1 cellular context compared by ENCODE assay signal in the genomic region with DNA sequence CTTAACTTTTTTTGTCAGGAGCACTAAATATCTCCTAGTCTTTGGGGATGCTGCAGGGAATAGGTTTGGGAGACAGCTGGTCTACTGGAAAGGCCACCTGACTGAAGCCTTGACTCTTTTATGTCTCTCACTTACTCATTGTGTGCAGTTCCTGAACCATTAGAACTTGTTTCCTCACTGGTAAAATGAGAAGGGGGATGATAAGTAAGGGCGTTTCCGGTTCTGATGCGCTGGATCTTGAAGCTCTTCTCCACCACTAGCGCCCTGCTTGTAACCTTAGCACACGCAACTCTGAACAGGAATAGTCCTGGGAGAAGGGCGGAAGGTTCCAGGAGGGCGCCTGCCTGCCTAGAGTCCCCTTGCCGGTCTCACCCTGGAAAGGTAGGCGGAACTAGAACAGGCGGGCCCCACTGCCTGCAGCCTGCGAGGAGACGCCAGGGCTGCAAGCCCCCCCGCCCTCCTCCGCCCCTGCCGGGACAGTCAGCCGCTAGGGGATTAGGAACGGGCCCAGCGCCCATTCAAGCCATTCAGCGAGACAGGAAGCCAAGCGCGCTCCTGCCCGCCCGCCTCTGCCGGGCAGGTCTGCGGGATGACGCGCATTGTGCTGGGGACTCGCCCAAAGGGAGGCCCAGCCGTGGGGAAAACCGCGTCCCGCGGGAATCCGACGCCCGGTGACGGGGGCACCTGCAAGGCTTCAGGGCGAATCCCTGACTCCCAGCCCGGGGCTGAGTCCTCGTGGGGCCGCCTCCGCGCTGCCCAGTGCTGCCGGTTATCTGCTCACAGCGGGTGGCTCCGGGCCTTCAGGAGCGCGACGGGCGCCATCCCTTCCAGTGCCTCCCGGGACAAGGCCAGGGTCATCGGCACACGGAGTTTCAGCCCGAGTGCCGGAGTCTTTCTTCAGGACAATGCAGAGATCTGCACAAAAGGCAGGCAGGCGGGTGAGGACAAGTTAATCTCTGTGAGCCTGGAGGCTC.
TF ChIP-seq lines count a peak whose summit lies in the region.

No MANE protein-coding gene starts in this region.

TF ChIP-seq in K562, 482 proteins besides CTCF, POLR2A, EP300 and RAD21 (continued from another document and continues in another):
- TF ChIP-seq, protein P1, sequence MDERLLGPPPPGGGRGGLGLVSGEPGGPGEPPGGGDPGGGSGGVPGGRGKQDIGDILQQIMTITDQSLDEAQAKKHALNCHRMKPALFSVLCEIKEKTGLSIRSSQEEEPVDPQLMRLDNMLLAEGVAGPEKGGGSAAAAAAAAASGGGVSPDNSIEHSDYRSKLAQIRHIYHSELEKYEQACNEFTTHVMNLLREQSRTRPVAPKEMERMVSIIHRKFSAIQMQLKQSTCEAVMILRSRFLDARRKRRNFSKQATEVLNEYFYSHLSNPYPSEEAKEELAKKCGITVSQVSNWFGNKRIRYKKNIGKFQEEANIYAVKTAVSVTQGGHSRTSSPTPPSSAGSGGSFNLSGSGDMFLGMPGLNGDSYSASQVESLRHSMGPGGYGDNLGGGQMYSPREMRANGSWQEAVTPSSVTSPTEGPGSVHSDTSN (CRISPR knock-in tag; IDR thresholded peaks at IDR 0.05; ENCODE audit: low read depth) = no peak
- TF ChIP-seq, protein P1 (tag; conservative IDR thresholded peaks at IDR 0.05; ENCODE audit: low read depth) = no peak
- TF ChIP-seq ZNF134 (CRISPR knock-in tag; conservative IDR thresholded peaks at IDR 0.05) (no peak), PPARD (CRISPR knock-in tag; IDR thresholded peaks at IDR 0.05) (no peak), KLF10 (CRISPR knock-in tag; IDR thresholded peaks at IDR 0.05) (no peak), ZBTB2 (IDR thresholded peaks at IDR 0.05) (no peak), ZNF75A (CRISPR knock-in tag; IDR thresholded peaks at IDR 0.05) (no peak), MED1 (CRISPR knock-in tag; IDR thresholded peaks at IDR 0.05; ENCODE audit: borderline replicate concordance) (no peak), KAT8 (IDR thresholded peaks at IDR 0.05; ENCODE audit: low read depth) (no peak), GTF2F1 (IDR thresholded peaks at IDR 0.05; ENCODE audit: low read depth, low read length) (no peak), SETDB1 (IDR thresholded peaks at IDR 0.05; ENCODE audit: low read length) (no peak), ARHGAP35 (IDR thresholded peaks at IDR 0.05; ENCODE audit: partially characterized antibody) (no peak), RUNX1 (IDR thresholded peaks at IDR 0.05; ENCODE audit: low read depth) (no peak), EZH2 (IDR thresholded peaks at IDR 0.05; ENCODE audit: borderline replicate concordance, low read depth, low read length) (no peak), SMARCA5 (IDR thresholded peaks at IDR 0.05) (no peak), HDAC3 (IDR thresholded peaks at IDR 0.05; ENCODE audit: borderline replicate concordance, partially characterized antibody) (no peak), TOE1 (IDR thresholded peaks at IDR 0.05; ENCODE audit: borderline replicate concordance) (no peak), TOE1 (CRISPR knock-in tag; IDR thresholded peaks at IDR 0.05; ENCODE audit: borderline replicate concordance, low read depth) (no peak), HNRNPH1 (optimal IDR thresholded peaks at IDR 0.05; ENCODE audit: low read depth, low read length) (no peak), POLR3G (IDR thresholded peaks at IDR 0.05; ENCODE audit: extremely low read depth, insufficient read length, insufficient replicate concordance) (no peak), CBX1 (IDR thresholded peaks at IDR 0.05; ENCODE audit: low read depth) (no peak), SMAD4 (CRISPR knock-in tag; conservative IDR thresholded peaks at IDR 0.05) (peak; percentile 40; the same call in 1 of the 2 replicates), POU5F1 (IDR thresholded peaks at IDR 0.05; ENCODE audit: borderline replicate concordance, low read depth, low read length, partially characterized antibody) (no peak), ZFX (CRISPR knock-in tag; IDR thresholded peaks at IDR 0.05) (peak; percentile 42; the same call in 1 of the 2 replicates), RBM15 (IDR thresholded peaks at IDR 0.05; ENCODE audit: insufficient read depth, low read length) (no peak), STAT5A (IDR thresholded peaks at IDR 0.05; ENCODE audit: borderline replicate concordance, low read length) (no peak), LARP7 (IDR thresholded peaks at IDR 0.05) (no peak), TEAD2 (tag; IDR thresholded peaks at IDR 0.05) (no peak), HNRNPL (IDR thresholded peaks at IDR 0.05; ENCODE audit: low read depth, low read length) (no peak), BHLHE40 (IDR thresholded peaks at IDR 0.05; ENCODE audit: low read length) (no peak), FOXJ3 (CRISPR knock-in tag; IDR thresholded peaks at IDR 0.05) (no peak)
- TF ChIP-seq, protein P2, sequence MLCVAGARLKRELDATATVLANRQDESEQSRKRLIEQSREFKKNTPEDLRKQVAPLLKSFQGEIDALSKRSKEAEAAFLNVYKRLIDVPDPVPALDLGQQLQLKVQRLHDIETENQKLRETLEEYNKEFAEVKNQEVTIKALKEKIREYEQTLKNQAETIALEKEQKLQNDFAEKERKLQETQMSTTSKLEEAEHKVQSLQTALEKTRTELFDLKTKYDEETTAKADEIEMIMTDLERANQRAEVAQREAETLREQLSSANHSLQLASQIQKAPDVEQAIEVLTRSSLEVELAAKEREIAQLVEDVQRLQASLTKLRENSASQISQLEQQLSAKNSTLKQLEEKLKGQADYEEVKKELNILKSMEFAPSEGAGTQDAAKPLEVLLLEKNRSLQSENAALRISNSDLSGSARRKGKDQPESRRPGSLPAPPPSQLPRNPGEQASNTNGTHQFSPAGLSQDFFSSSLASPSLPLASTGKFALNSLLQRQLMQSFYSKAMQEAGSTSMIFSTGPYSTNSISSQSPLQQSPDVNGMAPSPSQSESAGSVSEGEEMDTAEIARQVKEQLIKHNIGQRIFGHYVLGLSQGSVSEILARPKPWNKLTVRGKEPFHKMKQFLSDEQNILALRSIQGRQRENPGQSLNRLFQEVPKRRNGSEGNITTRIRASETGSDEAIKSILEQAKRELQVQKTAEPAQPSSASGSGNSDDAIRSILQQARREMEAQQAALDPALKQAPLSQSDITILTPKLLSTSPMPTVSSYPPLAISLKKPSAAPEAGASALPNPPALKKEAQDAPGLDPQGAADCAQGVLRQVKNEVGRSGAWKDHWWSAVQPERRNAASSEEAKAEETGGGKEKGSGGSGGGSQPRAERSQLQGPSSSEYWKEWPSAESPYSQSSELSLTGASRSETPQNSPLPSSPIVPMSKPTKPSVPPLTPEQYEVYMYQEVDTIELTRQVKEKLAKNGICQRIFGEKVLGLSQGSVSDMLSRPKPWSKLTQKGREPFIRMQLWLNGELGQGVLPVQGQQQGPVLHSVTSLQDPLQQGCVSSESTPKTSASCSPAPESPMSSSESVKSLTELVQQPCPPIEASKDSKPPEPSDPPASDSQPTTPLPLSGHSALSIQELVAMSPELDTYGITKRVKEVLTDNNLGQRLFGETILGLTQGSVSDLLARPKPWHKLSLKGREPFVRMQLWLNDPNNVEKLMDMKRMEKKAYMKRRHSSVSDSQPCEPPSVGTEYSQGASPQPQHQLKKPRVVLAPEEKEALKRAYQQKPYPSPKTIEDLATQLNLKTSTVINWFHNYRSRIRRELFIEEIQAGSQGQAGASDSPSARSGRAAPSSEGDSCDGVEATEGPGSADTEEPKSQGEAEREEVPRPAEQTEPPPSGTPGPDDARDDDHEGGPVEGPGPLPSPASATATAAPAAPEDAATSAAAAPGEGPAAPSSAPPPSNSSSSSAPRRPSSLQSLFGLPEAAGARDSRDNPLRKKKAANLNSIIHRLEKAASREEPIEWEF (CRISPR knock-in tag; IDR thresholded peaks at IDR 0.05) = no peak
- TF ChIP-seq, protein P3, sequence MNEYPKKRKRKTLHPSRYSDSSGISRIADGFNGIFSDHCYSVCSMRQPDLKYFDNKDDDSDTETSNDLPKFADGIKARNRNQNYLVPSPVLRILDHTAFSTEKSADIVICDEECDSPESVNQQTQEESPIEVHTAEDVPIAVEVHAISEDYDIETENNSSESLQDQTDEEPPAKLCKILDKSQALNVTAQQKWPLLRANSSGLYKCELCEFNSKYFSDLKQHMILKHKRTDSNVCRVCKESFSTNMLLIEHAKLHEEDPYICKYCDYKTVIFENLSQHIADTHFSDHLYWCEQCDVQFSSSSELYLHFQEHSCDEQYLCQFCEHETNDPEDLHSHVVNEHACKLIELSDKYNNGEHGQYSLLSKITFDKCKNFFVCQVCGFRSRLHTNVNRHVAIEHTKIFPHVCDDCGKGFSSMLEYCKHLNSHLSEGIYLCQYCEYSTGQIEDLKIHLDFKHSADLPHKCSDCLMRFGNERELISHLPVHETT (CRISPR knock-in tag; conservative IDR thresholded peaks at IDR 0.05 in 1 of 2, IDR thresholded peaks at IDR 0.05 in 1 of 2) = no peak
- TF ChIP-seq, protein P4, sequence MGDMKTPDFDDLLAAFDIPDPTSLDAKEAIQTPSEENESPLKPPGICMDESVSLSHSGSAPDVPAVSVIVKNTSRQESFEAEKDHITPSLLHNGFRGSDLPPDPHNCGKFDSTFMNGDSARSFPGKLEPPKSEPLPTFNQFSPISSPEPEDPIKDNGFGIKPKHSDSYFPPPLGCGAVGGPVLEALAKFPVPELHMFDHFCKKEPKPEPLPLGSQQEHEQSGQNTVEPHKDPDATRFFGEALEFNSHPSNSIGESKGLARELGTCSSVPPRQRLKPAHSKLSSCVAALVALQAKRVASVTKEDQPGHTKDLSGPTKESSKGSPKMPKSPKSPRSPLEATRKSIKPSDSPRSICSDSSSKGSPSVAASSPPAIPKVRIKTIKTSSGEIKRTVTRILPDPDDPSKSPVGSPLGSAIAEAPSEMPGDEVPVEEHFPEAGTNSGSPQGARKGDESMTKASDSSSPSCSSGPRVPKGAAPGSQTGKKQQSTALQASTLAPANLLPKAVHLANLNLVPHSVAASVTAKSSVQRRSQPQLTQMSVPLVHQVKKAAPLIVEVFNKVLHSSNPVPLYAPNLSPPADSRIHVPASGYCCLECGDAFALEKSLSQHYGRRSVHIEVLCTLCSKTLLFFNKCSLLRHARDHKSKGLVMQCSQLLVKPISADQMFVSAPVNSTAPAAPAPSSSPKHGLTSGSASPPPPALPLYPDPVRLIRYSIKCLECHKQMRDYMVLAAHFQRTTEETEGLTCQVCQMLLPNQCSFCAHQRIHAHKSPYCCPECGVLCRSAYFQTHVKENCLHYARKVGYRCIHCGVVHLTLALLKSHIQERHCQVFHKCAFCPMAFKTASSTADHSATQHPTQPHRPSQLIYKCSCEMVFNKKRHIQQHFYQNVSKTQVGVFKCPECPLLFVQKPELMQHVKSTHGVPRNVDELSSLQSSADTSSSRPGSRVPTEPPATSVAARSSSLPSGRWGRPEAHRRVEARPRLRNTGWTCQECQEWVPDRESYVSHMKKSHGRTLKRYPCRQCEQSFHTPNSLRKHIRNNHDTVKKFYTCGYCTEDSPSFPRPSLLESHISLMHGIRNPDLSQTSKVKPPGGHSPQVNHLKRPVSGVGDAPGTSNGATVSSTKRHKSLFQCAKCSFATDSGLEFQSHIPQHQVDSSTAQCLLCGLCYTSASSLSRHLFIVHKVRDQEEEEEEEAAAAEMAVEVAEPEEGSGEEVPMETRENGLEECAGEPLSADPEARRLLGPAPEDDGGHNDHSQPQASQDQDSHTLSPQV (IDR thresholded peaks at IDR 0.05) = no peak
- TF ChIP-seq, protein P5, sequence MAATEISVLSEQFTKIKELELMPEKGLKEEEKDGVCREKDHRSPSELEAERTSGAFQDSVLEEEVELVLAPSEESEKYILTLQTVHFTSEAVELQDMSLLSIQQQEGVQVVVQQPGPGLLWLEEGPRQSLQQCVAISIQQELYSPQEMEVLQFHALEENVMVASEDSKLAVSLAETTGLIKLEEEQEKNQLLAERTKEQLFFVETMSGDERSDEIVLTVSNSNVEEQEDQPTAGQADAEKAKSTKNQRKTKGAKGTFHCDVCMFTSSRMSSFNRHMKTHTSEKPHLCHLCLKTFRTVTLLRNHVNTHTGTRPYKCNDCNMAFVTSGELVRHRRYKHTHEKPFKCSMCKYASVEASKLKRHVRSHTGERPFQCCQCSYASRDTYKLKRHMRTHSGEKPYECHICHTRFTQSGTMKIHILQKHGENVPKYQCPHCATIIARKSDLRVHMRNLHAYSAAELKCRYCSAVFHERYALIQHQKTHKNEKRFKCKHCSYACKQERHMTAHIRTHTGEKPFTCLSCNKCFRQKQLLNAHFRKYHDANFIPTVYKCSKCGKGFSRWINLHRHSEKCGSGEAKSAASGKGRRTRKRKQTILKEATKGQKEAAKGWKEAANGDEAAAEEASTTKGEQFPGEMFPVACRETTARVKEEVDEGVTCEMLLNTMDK (IDR thresholded peaks at IDR 0.05; ENCODE audit: borderline replicate concordance, insufficient read depth, low read depth, low read length, poor library complexity, severe bottlenecking) = no peak
- TF ChIP-seq, protein P6, sequence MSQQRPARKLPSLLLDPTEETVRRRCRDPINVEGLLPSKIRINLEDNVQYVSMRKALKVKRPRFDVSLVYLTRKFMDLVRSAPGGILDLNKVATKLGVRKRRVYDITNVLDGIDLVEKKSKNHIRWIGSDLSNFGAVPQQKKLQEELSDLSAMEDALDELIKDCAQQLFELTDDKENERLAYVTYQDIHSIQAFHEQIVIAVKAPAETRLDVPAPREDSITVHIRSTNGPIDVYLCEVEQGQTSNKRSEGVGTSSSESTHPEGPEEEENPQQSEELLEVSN (IDR thresholded peaks at IDR 0.05; ENCODE audit: borderline replicate concordance in 1 of 2, extremely low read depth in 1 of 2, insufficient read depth in 1 of 2, insufficient read length in 1 of 2, low read depth in 1 of 2, low read length in 1 of 2, poor library complexity in 1 of 2, severe bottlenecking in 1 of 2) = peak in 1 of 2 experiments; percentile 22
